In the genomic region with DNA sequence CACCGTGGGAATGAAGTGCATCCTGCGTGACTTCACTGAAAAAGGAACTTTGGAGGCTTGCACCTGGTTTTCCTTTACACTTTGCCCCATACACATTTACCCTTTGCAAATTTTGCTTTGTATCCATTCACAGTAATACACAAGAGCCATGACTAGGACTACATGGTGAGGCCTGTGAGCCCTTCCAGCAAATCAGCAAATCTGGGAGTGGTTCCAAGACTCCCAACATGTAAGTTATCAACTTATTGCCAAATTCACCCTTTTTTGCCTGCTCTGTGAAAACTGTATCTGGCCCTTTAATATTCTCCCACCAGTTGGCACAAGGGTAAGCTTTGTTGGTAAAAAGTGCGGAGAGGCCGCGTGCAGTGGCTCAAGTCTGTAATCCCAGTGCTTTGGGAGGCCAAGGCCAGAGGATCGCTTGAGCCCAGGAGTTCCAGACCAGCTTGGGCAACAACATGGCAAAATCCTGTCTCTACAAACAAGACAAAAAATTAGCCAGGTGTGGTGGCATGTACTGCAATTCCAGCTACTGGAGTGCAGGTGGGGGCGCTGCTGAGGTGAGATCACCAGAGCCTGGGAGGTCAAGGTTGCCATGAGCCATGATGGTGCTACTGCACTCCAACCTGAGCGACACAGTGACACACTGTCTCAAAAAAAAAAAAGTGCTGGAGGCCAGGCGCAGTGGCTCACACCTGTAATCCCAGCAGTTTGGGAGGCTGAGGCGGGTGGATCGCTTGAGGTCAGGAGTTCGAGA, we compare ENCODE assay signal across 12 cellular contexts. TPM values are rescaled to one million over a fixed set of nuclear protein-coding genes. Genes with fewer than 3 reads are reported as not detected.
DNase-seq lines count a peak whose midpoint lies in the region; ATAC-seq and TF ChIP-seq lines count a peak whose summit lies in the region.
"Had no signal": no experiment of that assay in that cellular context is flagged by ENCODE, and none has a peak within 500 bp of the region (broad histone marks: within the 10 kb centered on the region; RNA-seq: fewer than 3 reads in every experiment).

No MANE protein-coding gene starts in this region.

- H3K4me1 ChIP-seq in HCT116 (ENCODE audit: control insufficient read depth in 1 of 2, insufficient read depth in 2 of 2, low read length in 2 of 2): peaks cover 2 to 9% of the 10 kb centered on the region in 2 experiments; a peak in 2 of 4 replicates
- H3K4me1 ChIP-seq: colonic mucosa had no signal

- H3K9me3 ChIP-seq in HCT116 (ENCODE audit: control insufficient read depth in 1 of 2, insufficient read depth in 1 of 2, low read depth in 1 of 2, low read length in 2 of 2): no peaks in the 10 kb centered on the region
- H3K9me3 ChIP-seq: colonic mucosa, heart right ventricle, testis had no signal

- POLR2A ChIA-PET in HCT116 (lab: Charles Lee): no interaction called here

- peaks cover 17% of the 10 kb centered on the region for H3K36me3 Mint-ChIP-seq in activated CD4-positive, alpha-beta T cell treated with anti-CD3 and anti-CD28 coated beads, Interleukin-2, amount 10 ng/mL, durations not matched to agents 24 days and 14 days (ENCODE audit: low read depth)

- TF ChIP-seq POLR2A in HCT116 (IDR thresholded peaks at IDR 0.05; ENCODE audit: borderline replicate concordance, extremely low read depth, insufficient read depth, insufficient read length): no peak

- RAD21 ChIA-PET in HCT116 (lab: Charles Lee; ENCODE audit: low non-redundant PET in 1 of 2, low total read pairs in 2 of 2, uncharacterized antibody in 2 of 2, unreplicated experiment in 2 of 2): no interaction called here

- TF ChIP-seq CTCF in HCT116 (IDR thresholded peaks at IDR 0.05 in 2 of 3, conservative IDR thresholded peaks at IDR 0.05 in 1 of 3; ENCODE audit: borderline replicate concordance in 1 of 3, insufficient read depth in 1 of 3, low read depth in 2 of 3, low read length in 2 of 3): peak; percentile 17 to 58 (median 52); a peak in 4 of 6 replicates

- no peak overlapping the region for H2AFZ ChIP-seq in HCT116 (ENCODE audit: low read depth, low read length, poor library complexity, severe bottlenecking)

- peaks cover 16% of the 10 kb centered on the region for H3K4me1 Mint-ChIP-seq in activated CD4-positive, alpha-beta T cell treated with anti-CD3 and anti-CD28 coated beads, Interleukin-2, amount 10 ng/mL, durations not matched to agents 24 days and 14 days

- H3K9me2 ChIP-seq in HCT116 (ENCODE audit: insufficient read depth): no peaks in the 10 kb centered on the region

- TF ChIP-seq RAD21 in HCT116 (IDR thresholded peaks at IDR 0.05; ENCODE audit: low read depth): peak; percentile 18; the same call in 1 of the 2 replicates

- DNase-seq in activated CD4-positive, alpha-beta T cell treated with anti-CD3 and anti-CD28 coated beads, Interleukin-2, amount 10 ng/mL, durations not matched to agents 24 days and 14 days: peak; percentile 60
- DNase-seq in activated CD4-positive, alpha-beta T cell treated with anti-CD3 and anti-CD28 coated beads, Interleukin-2, amount 50 U/mL, for 1 hour: no peak
- DNase-seq in HCT116 (ENCODE audit: low read depth, low spot score) (peak; percentile 41), astrocyte of the hippocampus (ENCODE audit: low read depth, low spot score) (peak; percentile 33), kidney tubule cell (ENCODE audit: low spot score) (peak; percentile 23), ecto neural progenitor cell (ENCODE audit: low spot score) (no peak), dedifferentiated amniotic fluid mesenchymal stem cell (ENCODE audit: extremely low spot score) (no peak), NCI-H128 (lab: John Stamatoyannopoulos, UW; ENCODE audit: unreplicated experiment) (no peak)
- DNase-seq: activated gamma-delta T cell, colonic mucosa, heart right ventricle, testis had no signal

- no peaks in the 10 kb centered on the region for H3K27me3 ChIP-seq in HCT116 (ENCODE audit: insufficient read depth, low read length)
- H3K27me3 ChIP-seq: colonic mucosa, heart right ventricle, testis had no signal

- no peak overlapping the region for H3K27ac Mint-ChIP-seq in activated CD4-positive, alpha-beta T cell treated with anti-CD3 and anti-CD28 coated beads, Interleukin-2, amount 10 ng/mL, durations not matched to agents 24 days and 14 days

- H3K4me3 Mint-ChIP-seq in activated CD4-positive, alpha-beta T cell treated with anti-CD3 and anti-CD28 coated beads, Interleukin-2, amount 10 ng/mL, durations not matched to agents 24 days and 14 days: no peak overlapping the region

- intact Hi-C loops in activated CD4-positive, alpha-beta T cell treated with anti-CD3 and anti-CD28 coated beads, Interleukin-2, amount 10 ng/mL, durations not matched to agents 24 days and 14 days (cut with micrococcal nuclease): no loop called here
- intact Hi-C loops in HCT116 (cut with micrococcal nuclease): no loop called here

- H3K79me2 ChIP-seq in HCT116 (ENCODE audit: insufficient read depth, low read length): peaks cover 46% of the 10 kb centered on the region

- no peaks in the 10 kb centered on the region for H3K9me3 Mint-ChIP-seq in activated CD4-positive, alpha-beta T cell treated with anti-CD3 and anti-CD28 coated beads, Interleukin-2, amount 10 ng/mL, durations not matched to agents 24 days and 14 days

- H3K4me2 ChIP-seq in HCT116 (ENCODE audit: low read length): no peak overlapping the region

- no TSS peak for BruUV-seq in HCT116 (replicated peaks; lab: Mats Ljungman, UMichigan)

- no peak overlapping the region for H3K9ac ChIP-seq in HCT116 (ENCODE audit: low read length)

- no peaks in the 10 kb centered on the region for H3K27me3 Mint-ChIP-seq in activated CD4-positive, alpha-beta T cell treated with anti-CD3 and anti-CD28 coated beads, Interleukin-2, amount 10 ng/mL, durations not matched to agents 24 days and 14 days

- ATAC-seq in HCT116: peak; percentile 35

- H3K27ac ChIP-seq in HCT116 (ENCODE audit: low read depth, low read length): no peak overlapping the region
- H3K27ac ChIP-seq: colonic mucosa, testis had no signal

- CTCF ChIA-PET in HCT116 (lab: Charles Lee): interaction anchor here (1.3 kb wide), 1 partner anchor 188 kb away, joined by 7 read pairs; no protein-coding TSS in a partner anchor

- H4K20me1 ChIP-seq in HCT116 (ENCODE audit: insufficient read depth): no peaks in the 10 kb centered on the region

- no peak overlapping the region for H3K4me3 ChIP-seq in HCT116 (replicated peaks in 1 of 2; ENCODE audit: low read depth in 1 of 2, low read length in 2 of 2)
- H3K4me3 ChIP-seq: colonic mucosa, heart right ventricle, testis had no signal

- H3K36me3 ChIP-seq in HCT116 (ENCODE audit: control insufficient read depth in 1 of 2, insufficient read depth in 2 of 2, low read length in 2 of 2): peaks cover 2 to 8% of the 10 kb centered on the region in 2 experiments; a peak in 1 of 4 replicates
- H3K36me3 ChIP-seq: colonic mucosa had no signal

TF ChIP-seq in HCT116, 20 proteins besides CTCF, POLR2A, EP300 and RAD21:
- TF ChIP-seq JUND (IDR thresholded peaks at IDR 0.05) (no peak), TCF7L2 (IDR thresholded peaks at IDR 0.05; ENCODE audit: borderline replicate concordance, extremely low read depth, insufficient read depth, insufficient read length) (no peak)
- TF ChIP-seq, protein P1, sequence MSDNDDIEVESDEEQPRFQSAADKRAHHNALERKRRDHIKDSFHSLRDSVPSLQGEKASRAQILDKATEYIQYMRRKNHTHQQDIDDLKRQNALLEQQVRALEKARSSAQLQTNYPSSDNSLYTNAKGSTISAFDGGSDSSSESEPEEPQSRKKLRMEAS (IDR thresholded peaks at IDR 0.05): no peak

RNA-seq across cellular contexts. Expression of gene PRMT9, which starts 5.0 kb away (rescaled TPM):
- total RNA-seq in activated CD4-positive, alpha-beta T cell treated with anti-CD3 and anti-CD28 coated beads, Interleukin-2, amount 10 ng/mL, durations not matched to agents 24 days and 14 days: 8.1 TPM in 2 replicates
- 5.8 TPM for total RNA-seq in HCT116 (2021; ENCODE audit: unreplicated experiment)
- 2.4 and 3.1 TPM in 2 replicates for polyA plus RNA-seq in HCT116 (2012)

RNA-seq across cellular contexts. Expression of gene ARHGAP10, which starts 52.9 kb away (rescaled TPM):
- 7.4 and 8.3 TPM in 2 replicates for total RNA-seq in activated CD4-positive, alpha-beta T cell treated with anti-CD3 and anti-CD28 coated beads, Interleukin-2, amount 10 ng/mL, durations not matched to agents 24 days and 14 days
- total RNA-seq in HCT116 (2021; ENCODE audit: unreplicated experiment): 24.7 TPM
- polyA plus RNA-seq in HCT116 (2012): 18.8 and 20.0 TPM in 2 replicates

Comparison
In these comparisons a context has a peak if more than half of its experiments do, and no peak if none do; other contexts are left out.
1. DNase-seq: peak in activated CD4-positive, alpha-beta T cell treated with anti-CD3 and anti-CD28 coated beads, Interleukin-2, amount 10 ng/mL, durations not matched to agents 24 days and 14 days (single experiment), HCT116 (single experiment), astrocyte of the hippocampus (single experiment) and kidney tubule cell (single experiment); none in activated CD4-positive, alpha-beta T cell treated with anti-CD3 and anti-CD28 coated beads, Interleukin-2, amount 50 U/mL, for 1 hour (single experiment), ecto neural progenitor cell (single experiment), dedifferentiated amniotic fluid mesenchymal stem cell (single experiment) and NCI-H128 (single experiment).